Comparison of ENCODE assay signal across 8 cellular contexts in the genomic region with DNA sequence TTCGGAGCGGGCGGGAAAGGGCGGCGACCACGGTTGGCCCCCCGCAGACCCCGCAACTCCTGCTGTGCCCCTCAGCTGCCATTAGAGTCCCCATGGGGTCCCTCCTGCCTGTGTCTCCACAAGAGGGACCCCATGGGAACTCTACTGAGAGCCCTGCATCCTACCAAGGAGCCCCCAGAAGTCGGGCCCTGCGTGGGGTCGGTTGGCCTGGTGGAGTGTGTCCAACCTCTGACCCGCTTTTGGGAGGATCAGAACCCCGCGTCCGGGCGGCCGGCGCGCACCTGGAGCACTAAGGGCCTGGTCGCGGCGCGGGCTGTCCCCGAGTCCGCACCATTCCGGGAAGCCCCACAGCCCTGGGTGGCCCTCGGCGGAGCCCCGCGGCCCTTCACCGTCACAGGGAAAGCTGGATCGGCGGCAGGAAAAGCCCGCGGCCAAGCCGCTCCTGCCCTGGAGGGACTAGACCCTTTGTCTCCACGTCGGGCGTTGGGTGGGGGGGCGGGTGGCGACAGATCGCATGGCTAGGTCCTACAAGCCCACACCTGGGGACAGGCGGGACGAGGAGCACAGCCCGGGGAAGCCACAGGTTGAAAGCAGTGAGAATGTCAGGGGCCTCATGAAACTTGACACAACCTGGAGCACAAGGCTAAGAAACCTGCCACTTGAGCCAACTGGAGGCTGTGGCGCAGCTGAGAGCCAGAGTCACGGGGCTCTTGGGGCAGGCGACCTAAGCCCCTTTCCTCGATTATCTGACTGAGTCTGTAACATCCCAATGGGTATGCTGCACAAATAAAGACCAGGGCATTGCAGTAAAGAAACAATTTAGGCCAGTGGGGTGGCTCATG. TPM values are rescaled to one million over a fixed set of nuclear protein-coding genes. Genes with fewer than 3 reads are reported as not detected.
A peak's percentile ranks its signal among the peaks of the same experiment; 100 is the strongest.
DNase-seq lines count a peak whose midpoint lies in the region; ATAC-seq and TF ChIP-seq lines count a peak whose summit lies in the region.

No MANE protein-coding gene starts in this region.

- DNase-seq in WERI-Rb-1, result no peak
- no peak for DNase-seq in heart right ventricle
- DNase-seq in smooth muscle cell (lab: John Stamatoyannopoulos, UW; ENCODE audit: unreplicated experiment), result no peak
- no peak for DNase-seq in A172 (ENCODE audit: low spot score)
- DNase-seq in NCI-H1105 (lab: John Stamatoyannopoulos, UW), result no peak

- H3F3A ChIP-seq in smooth muscle cell (ENCODE audit: low read depth), result no peaks in the 10 kb centered on the region

- no peak overlapping the region for H3K27ac ChIP-seq in WERI-Rb-1
- H3K27ac ChIP-seq in heart right ventricle, result peak overlapping the region in 1 of 10 donors; percentile 1
- no peak overlapping the region for H3K27ac ChIP-seq in smooth muscle cell (ENCODE audit: low read depth)

- ATAC-seq in GM19438 (IDR thresholded peaks at IDR 0.05; ENCODE audit: low read depth, unreplicated experiment) (peak; percentile 12), heart right ventricle (peak in 7 of 8 donors; percentile 12 to 68 (median 32)), GM18517 (IDR thresholded peaks at IDR 0.05; ENCODE audit: unreplicated experiment) (no peak), GM21526 (IDR thresholded peaks at IDR 0.05; ENCODE audit: low FRiP score, unreplicated experiment) (no peak)

- WGBS in heart right ventricle, 2 donors, result 19 to 23% methylated on average over 43 to 49 of the region's 49 CpGs
- WGBS in smooth muscle cell (ENCODE audit: low lambda C conversion rate), result 94% methylated on average over 37 of the region's 49 CpGs

- intact Hi-C loops in heart right ventricle (cut with DNase I), result no loop called here

- H3K27me3 ChIP-seq in WERI-Rb-1 (ENCODE audit: insufficient read depth, low read depth, severe bottlenecking) (no peaks in the 10 kb centered on the region), heart right ventricle (peaks cover 9 to 56% (median 45%) of the 10 kb centered on the region in 7 donors), smooth muscle cell (ENCODE audit: low read depth) (no peaks in the 10 kb centered on the region)

- H3K36me3 ChIP-seq in WERI-Rb-1, result no peaks in the 10 kb centered on the region
- H3K36me3 ChIP-seq in heart right ventricle, result no peaks in the 10 kb centered on the region
- no peaks in the 10 kb centered on the region for H3K36me3 ChIP-seq in smooth muscle cell (ENCODE audit: low read depth)

- H3K9me3 ChIP-seq in WERI-Rb-1 (ENCODE audit: severe bottlenecking) (no peaks in the 10 kb centered on the region), heart right ventricle (no peaks in the 10 kb centered on the region), smooth muscle cell (replicated peaks; ENCODE audit: low read depth) (no peaks in the 10 kb centered on the region)

- no peak for TF ChIP-seq CTCF in WERI-Rb-1 (IDR thresholded peaks at IDR 0.05; ENCODE audit: low read depth, low read length)
- no peak for TF ChIP-seq CTCF in heart right ventricle (IDR thresholded peaks at IDR 0.05)
- no peak for TF ChIP-seq CTCF in smooth muscle cell (IDR thresholded peaks at IDR 0.05; ENCODE audit: borderline replicate concordance, insufficient read depth, poor library complexity, severe bottlenecking)

- H3K9ac ChIP-seq in smooth muscle cell (ENCODE audit: low read depth), result no peak overlapping the region

- H3K4me1 ChIP-seq in heart right ventricle (peaks cover 0 to 16% (median 13%) of the 10 kb centered on the region in 9 donors), smooth muscle cell (ENCODE audit: low read depth) (no peaks in the 10 kb centered on the region)

- peak overlapping the region; percentile 96 for H3K4me2 ChIP-seq in smooth muscle cell

- H3K79me2 ChIP-seq in smooth muscle cell (ENCODE audit: low read depth), result no peaks in the 10 kb centered on the region

- peak overlapping the region; percentile 98 for H2AFZ ChIP-seq in smooth muscle cell (ENCODE audit: low read depth)

- H3K4me3 ChIP-seq in WERI-Rb-1 (ENCODE audit: low read depth, low read length) (peak overlapping the region; percentile 58), heart right ventricle (peak overlapping the region; percentile 28 to 64 (median 53)), smooth muscle cell (peak overlapping the region; percentile 57)

- no peaks in the 10 kb centered on the region for H4K20me1 ChIP-seq in smooth muscle cell (ENCODE audit: low read depth)

RNA-seq across cellular contexts. Expression of a gene that starts 11.2 kb away (rescaled TPM):
- total RNA-seq in heart right ventricle (10 to 100 TPM; 22.1 to 49.6 (median 26.3) TPM), smooth muscle cell (15.4 and 20.6 TPM in 2 replicates)
- polyA plus RNA-seq in heart right ventricle (10 to 100 TPM; 37.5 to 66.6 TPM), smooth muscle cell (39.6 and 70.1 TPM in 2 replicates)
- total RNA-seq in A172 (2014; rRNA removed; shearing (Covaris generic)), result 11.4 and 19.4 TPM in 2 replicates

RNA-seq across cellular contexts. Expression of a gene that starts 17.3 kb away (rescaled TPM):
- total RNA-seq in heart right ventricle, result 10 to 100 TPM; 39.2 to 59.0 (median 45.8) TPM
- polyA plus RNA-seq in heart right ventricle, result 10 to 100 TPM; 29.5 to 39.0 TPM
- 40.3 and 61.3 TPM in 2 replicates for total RNA-seq in smooth muscle cell
- 49.8 and 53.1 TPM in 2 replicates for polyA plus RNA-seq in smooth muscle cell
- total RNA-seq in A172 (2014; rRNA removed; shearing (Covaris generic)), result 18.1 and 19.9 TPM in 2 replicates

RNA-seq across cellular contexts. Expression of a gene that starts 32.4 kb away (rescaled TPM):
- total RNA-seq in heart right ventricle (under 1 TPM in 6 of 10 donors, not detected in 4; 0.15 to 0.25 (median 0.18) TPM), smooth muscle cell (0.36 and 0.99 TPM in 2 replicates)
- polyA plus RNA-seq in heart right ventricle (under 1 TPM; 0.09 to 0.44 TPM), smooth muscle cell (0.41 and 1.1 TPM in 2 replicates)
- total RNA-seq in A172 (2014; rRNA removed; shearing (Covaris generic)), result 0.24 and 0.86 TPM in 2 replicates

Comparison
In these comparisons a context has a peak if more than half of its experiments do, and no peak if none do; other contexts are left out.
1. ATAC-seq: peak in GM19438 (single experiment) and heart right ventricle (7 of 8); none in GM18517 (single experiment) and GM21526 (single experiment).
2. Peak in every context shown above with its lines, with median percentiles within 50 percentile points of each other: H3K4me3 ChIP-seq.